Comparison of ENCODE assay signal across 10 cellular contexts in genomic region chr10:122721111-122721510, GRCh38. TPM values are rescaled to one million over a fixed set of nuclear protein-coding genes. Genes with fewer than 3 reads are reported as not detected.
"Had no signal": no experiment of that assay in that cellular context is flagged by ENCODE, and none has a peak within 500 bp of the region (broad histone marks: within the 10 kb centered on the region; RNA-seq: fewer than 3 reads in every experiment).

No MANE protein-coding gene starts in this region.

- H3K4me3 ChIP-seq: HAP-1 had no signal

- H3K36me3 Mint-ChIP-seq: IgD-negative memory B cell had no signal

- H3K9me3 ChIP-seq: HAP-1 had no signal

- DNase-seq: GOT3, H7, HFFc6 had no signal

- H3K4me1 ChIP-seq: HAP-1 had no signal

- H3K27ac Mint-ChIP-seq: HFFc6, IgD-negative memory B cell had no signal

- ATAC-seq: HCT116, HepG2 had no signal

- H3K4me3 Mint-ChIP-seq: HFFc6, IgD-negative memory B cell had no signal

- H3K9me3 Mint-ChIP-seq: HFFc6 had no signal

- H3K36me3 ChIP-seq: HAP-1 had no signal

- H3K27ac ChIP-seq: HL-60 had no signal

- H3K4me1 Mint-ChIP-seq: IgD-negative memory B cell had no signal

RNA-seq across cellular contexts. Expression of gene C10orf120, which starts 21.5 kb away (rescaled TPM):
- total RNA-seq: H4, H7, HepG2, HFFc6, HT1080 had no signal
- polyA plus RNA-seq: HepG2, IgD-negative memory B cell had no signal
